Comparison of ENCODE assay signal across 37 cellular contexts in the genomic region with DNA sequence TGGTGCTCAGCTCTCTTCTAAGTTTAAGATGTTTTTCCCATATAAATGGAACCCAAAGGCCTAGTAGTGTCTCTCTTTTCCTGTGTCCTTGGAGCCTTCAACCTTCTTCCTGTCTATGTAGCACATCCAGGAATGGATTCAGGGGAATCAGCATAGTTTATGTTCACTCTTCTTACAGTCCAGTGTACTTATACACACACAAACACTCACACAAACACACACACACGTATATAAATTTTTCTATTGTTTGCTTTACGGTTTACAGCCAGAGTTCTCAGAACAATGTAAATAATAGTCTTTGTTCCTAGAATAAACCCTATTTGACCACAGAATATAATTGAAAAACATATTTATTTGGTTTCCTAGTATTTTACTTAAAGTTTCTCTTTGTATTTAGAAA.
"Had no signal": no experiment of that assay in that cellular context is flagged by ENCODE, and none has a peak within 500 bp of the region (broad histone marks: within the 10 kb centered on the region; RNA-seq: fewer than 3 reads in every experiment).

No MANE protein-coding gene starts in this region.

- H3K4me3 ChIP-seq: adrenal gland, body of pancreas, breast epithelium, coronary artery had no signal

- ATAC-seq: activated CD4-positive, alpha-beta T cell treated with anti-CD3 and anti-CD28 coated beads for 36 hours; activated CD4-positive, CD25-positive, alpha-beta regulatory T cell treated with anti-CD3 and anti-CD28 coated beads, Interleukin-2, amount 50 U/mL, for 24 hours; activated CD8-positive, alpha-beta T cell treated with anti-CD3 and anti-CD28 coated beads for 36 hours; activated naive CD4-positive, alpha-beta T cell treated with anti-CD3 and anti-CD28 coated beads, Interleukin-2, amount 50 U/mL, for 72 hours; activated T-cell treated with anti-CD3 and anti-CD28 coated beads, Interleukin-2, amount 50 U/mL, for 4 hours; activated T-cell treated with anti-CD3 and anti-CD28 coated beads, Interleukin-2, amount 50 U/mL, for 72 hours; activated T-helper 17 cell treated with anti-CD3 and anti-CD28 coated beads, Interleukin-2, amount 50 U/mL, for 72 hours; body of pancreas; WTC11 had no signal

- DNase-seq: activated CD4-positive, alpha-beta memory T cell treated with anti-CD3 and anti-CD28 coated beads for 36 hours; activated CD4-positive, alpha-beta T cell treated with anti-CD3 and anti-CD28 coated beads for 1 hour; activated CD4-positive, alpha-beta T cell treated with anti-CD3 and anti-CD28 coated beads for 36 hours; activated CD4-positive, alpha-beta T cell treated with anti-CD3 and anti-CD28 coated beads, Interleukin-2, amount 10 ng/mL, durations not matched to agents 24 days and 14 days; activated CD4-positive, alpha-beta T cell treated with anti-CD3 and anti-CD28 coated beads, Interleukin-2, amount 50 U/mL, for 1 hour; activated CD4-positive, alpha-beta T cell treated with anti-CD3 and anti-CD28 coated beads, Interleukin-2, amount 50 U/mL, for 4 hours; activated CD4-positive, CD25-positive, alpha-beta regulatory T cell; activated CD8-positive, alpha-beta memory T cell treated with anti-CD3 and anti-CD28 coated beads, Interleukin-2, amount 50 U/mL, for 4 hours; activated CD8-positive, alpha-beta T cell treated with anti-CD3 and anti-CD28 coated beads for 36 hours; activated effector memory CD4-positive, alpha-beta T cell treated with anti-CD3 and anti-CD28 coated beads, Interleukin-2, amount 50 U/mL, for 16 hours; activated gamma-delta T cell treated with Interleukin-2 at 50 U/mL for 16 hours; activated naive CD4-positive, alpha-beta T cell; activated naive CD4-positive, alpha-beta T cell treated with anti-CD3 and anti-CD28 coated beads for 36 hours; activated naive CD4-positive, alpha-beta T cell treated with anti-CD3 and anti-CD28 coated beads, Interleukin-2, amount 50 U/mL, for 16 hours; activated naive CD8-positive, alpha-beta T cell treated with anti-CD3 and anti-CD28 coated beads for 36 hours; activated T-cell treated with anti-CD3 and anti-CD28 coated beads for 4 hours; activated T-cell treated with anti-CD3 and anti-CD28 coated beads, Interleukin-2, amount 50 U/mL, for 1 hour; activated T-cell treated with anti-CD3 and anti-CD28 coated beads, Interleukin-2, amount 50 U/mL, for 4 hours; activated T-cell treated with anti-CD3 and anti-CD28 coated beads, Interleukin-2, amount 50 U/mL, for 72 hours; adrenal gland; amniotic stem cell; aorta; body of pancreas; brain microvascular endothelial cell; central memory CD4-positive, alpha-beta T cell; T-helper 2 cell; T-helper 9 cell; WERI-Rb-1 had no signal

- FAIRE-seq: astrocyte, colon, TTC549 had no signal
